Comparison of ENCODE assay signal across 1 cellular context in genomic region chr19:54463531-54464043, GRCh38.
TF ChIP-seq lines count a peak whose summit lies in the region.

Gene LENG9 (minus strand): TSS chr19:54463778. CDS start chr19:54463526, 252 bp downstream.

TF ChIP-seq in K562, 482 proteins besides CTCF, POLR2A, EP300 and RAD21 (continued from another document and continues in another):
- TF ChIP-seq CREB3L1 (IDR thresholded peaks at IDR 0.05; ENCODE audit: borderline replicate concordance, low read depth) (0 out of 2 replicates have a peak, but pooled peaks have one; percentile 34), ZNF445 (CRISPR knock-in tag; IDR thresholded peaks at IDR 0.05; ENCODE audit: low read depth) (no peak), ID3 (CRISPR knock-in tag; IDR thresholded peaks at IDR 0.05) (no peak), ID3 (tag; IDR thresholded peaks at IDR 0.05) (0 out of 2 replicates have a peak, but pooled peaks have one; percentile 2), TAF1 (IDR thresholded peaks at IDR 0.05; ENCODE audit: control insufficient read depth, extremely low read depth, insufficient read depth, low read length, severe bottlenecking) (peak; percentile 48), ZNF395 (CRISPR knock-in tag; IDR thresholded peaks at IDR 0.05) (no peak), FOXP1 (CRISPR knock-in tag; IDR thresholded peaks at IDR 0.05) (peak; percentile 70; the same call in 1 of the 2 replicates), ZNF175 (CRISPR knock-in tag; IDR thresholded peaks at IDR 0.05; ENCODE audit: low read depth) (no peak), IRF9 (tag; IDR thresholded peaks at IDR 0.05) (no peak), CHD2 (IDR thresholded peaks at IDR 0.05; ENCODE audit: low read depth, low read length) (peak; percentile 66), ILF3 (IDR thresholded peaks at IDR 0.05; ENCODE audit: borderline replicate concordance) (no peak), POLR2AphosphoS2 (IDR thresholded peaks at IDR 0.05; ENCODE audit: low read length) (no peak), BACH1 (tag; IDR thresholded peaks at IDR 0.05) (no peak), CTBP1 (IDR thresholded peaks at IDR 0.05; ENCODE audit: borderline replicate concordance) (no peak), TFAP4 (CRISPR knock-in tag; IDR thresholded peaks at IDR 0.05; ENCODE audit: borderline replicate concordance) (peak; percentile 45), TBL1XR1 (IDR thresholded peaks at IDR 0.05; ENCODE audit: low read length in 2 of 2) (no peak), ADNP (tag; IDR thresholded peaks at IDR 0.05) (no peak), ZNF384 (IDR thresholded peaks at IDR 0.05; ENCODE audit: low read depth, low read length) (peak; percentile 99), ZNF197 (CRISPR knock-in tag; IDR thresholded peaks at IDR 0.05; ENCODE audit: low read depth) (no peak), MAX (CRISPR knock-in tag; IDR thresholded peaks at IDR 0.05) (peak; percentile 87), ZNF239 (CRISPR knock-in tag; IDR thresholded peaks at IDR 0.05) (no peak), PHTF2 (CRISPR knock-in tag; IDR thresholded peaks at IDR 0.05) (no peak), ZNF146 (CRISPR knock-in tag; IDR thresholded peaks at IDR 0.05; ENCODE audit: unreplicated experiment) (peak; percentile 5), SMAD2 (IDR thresholded peaks at IDR 0.05; ENCODE audit: low read depth, low read length) (no peak), HMGXB4 (CRISPR knock-in tag; IDR thresholded peaks at IDR 0.05) (no peak), CBFB (CRISPR knock-in tag; IDR thresholded peaks at IDR 0.05) (no peak), ZBTB5 (IDR thresholded peaks at IDR 0.05) (no peak), NRF1 (conservative IDR thresholded peaks at IDR 0.05 in 1 of 2, IDR thresholded peaks at IDR 0.05 in 1 of 2) (peak; percentile 77 to 81), RBM39 (optimal IDR thresholded peaks at IDR 0.05; ENCODE audit: low read depth, low read length) (no peak), ZNF431 (CRISPR knock-in tag; IDR thresholded peaks at IDR 0.05) (peak; percentile 10), E2F4 (CRISPR knock-in tag; IDR thresholded peaks at IDR 0.05; ENCODE audit: low read depth) (no peak), SIN3B (IDR thresholded peaks at IDR 0.05; ENCODE audit: low read depth) (no peak), MGA (IDR thresholded peaks at IDR 0.05) (peak; percentile 82), ZNF232 (CRISPR knock-in tag; IDR thresholded peaks at IDR 0.05) (no peak)
